Comparison of ENCODE assay signal across 5 cellular contexts in the genomic region with DNA sequence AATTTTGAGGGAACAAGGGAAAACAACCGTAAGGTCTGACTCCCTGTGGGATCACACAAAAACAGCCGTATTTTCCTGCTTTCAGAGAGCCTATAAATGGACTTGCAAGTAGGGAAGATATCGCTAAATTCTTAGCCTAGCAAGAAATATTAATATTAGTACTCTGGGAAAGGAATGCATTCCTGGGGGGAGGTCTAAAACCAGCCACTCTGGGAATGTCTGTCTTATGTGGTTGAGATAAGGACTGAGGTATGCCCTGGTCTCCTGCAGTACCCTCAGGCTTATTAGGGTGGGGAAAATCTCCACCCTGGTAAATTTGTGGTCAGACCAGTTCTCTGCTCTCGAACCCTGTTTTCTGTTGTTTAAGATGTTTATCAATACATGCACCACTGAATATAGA. TPM values are rescaled to one million over a fixed set of nuclear protein-coding genes. Genes with fewer than 3 reads are reported as not detected.
"Had no signal": no experiment of that assay in that cellular context is flagged by ENCODE, and none has a peak within 500 bp of the region (broad histone marks: within the 10 kb centered on the region; RNA-seq: fewer than 3 reads in every experiment).

No MANE protein-coding gene starts in this region.

RNA-seq across cellular contexts. Expression of a gene that starts 16.0 kb away (rescaled TPM):
- total RNA-seq: HT-29, HT1080, IMR-90, K562 had no signal
- polyA plus RNA-seq: IgD-negative memory B cell, IMR-90 had no signal
